1 cellular context compared by ENCODE assay signal in genomic region chr16:12468552-12468951, GRCh38.
TF ChIP-seq lines count a peak whose summit lies in the region.

No MANE protein-coding gene starts in this region.

TF ChIP-seq in HepG2, 621 proteins besides CTCF, POLR2A, EP300 and RAD21 (continued from another document):
- no peak for TF ChIP-seq ZNF503 (CRISPR knock-in tag; IDR thresholded peaks at IDR 0.05)
TF ChIP-seq in HepG2: peak in this region for 6.
